In genomic region chr15:65245096-65245849, GRCh38 we compare ENCODE assay signal across 1 cellular context.
A peak's percentile ranks its signal among the peaks of the same experiment; 100 is the strongest.
TF ChIP-seq lines count a peak whose summit lies in the region.

No MANE protein-coding gene starts in this region.

TF ChIP-seq in HepG2, 621 proteins besides CTCF, POLR2A, EP300 and RAD21 (continued from another document):
- TF ChIP-seq SOX13 (IDR thresholded peaks at IDR 0.05) (no peak), SOX13 (CRISPR knock-in tag; conservative IDR thresholded peaks at IDR 0.05 in 1 of 2, IDR thresholded peaks at IDR 0.05 in 1 of 2) (peak in 1 of 2 experiments; percentile 16; a peak in 1 of 4 replicates), BATF2 (CRISPR knock-in tag; IDR thresholded peaks at IDR 0.05) (no peak), CERS6 (CRISPR knock-in tag; IDR thresholded peaks at IDR 0.05) (no peak), LCORL (IDR thresholded peaks at IDR 0.05) (no peak), LCORL (CRISPR knock-in tag; IDR thresholded peaks at IDR 0.05) (peak; percentile 32; the same call in 1 of the 2 replicates), ZNF768 (CRISPR knock-in tag; IDR thresholded peaks at IDR 0.05) (no peak), ATF4 (CRISPR knock-in tag; IDR thresholded peaks at IDR 0.05) (peak in 1 of 2 experiments; percentile 77; a peak in 2 of 4 replicates), ZSCAN5A (CRISPR knock-in tag; IDR thresholded peaks at IDR 0.05; ENCODE audit: borderline replicate concordance) (no peak), FOXM1 (CRISPR knock-in tag; IDR thresholded peaks at IDR 0.05) (no peak), SP1 (IDR thresholded peaks at IDR 0.05) (no peak), SP1 (CRISPR knock-in tag; IDR thresholded peaks at IDR 0.05) (no peak), GTF3A (CRISPR knock-in tag; conservative IDR thresholded peaks at IDR 0.05) (no peak), ATF2 (CRISPR knock-in tag; IDR thresholded peaks at IDR 0.05) (peak; percentile 68; the same call in 1 of the 2 replicates), GMEB2 (CRISPR knock-in tag; IDR thresholded peaks at IDR 0.05; ENCODE audit: low read depth) (no peak), ZNF687 (CRISPR knock-in tag; IDR thresholded peaks at IDR 0.05) (peak; percentile 75), CBX5 (CRISPR knock-in tag; IDR thresholded peaks at IDR 0.05; ENCODE audit: borderline replicate concordance) (0 out of 2 replicates have a peak, but pooled peaks have one; percentile 13), ZNF138 (CRISPR knock-in tag; IDR thresholded peaks at IDR 0.05; ENCODE audit: low read depth) (no peak), ZNF142 (CRISPR knock-in tag; IDR thresholded peaks at IDR 0.05) (no peak)
TF ChIP-seq in HepG2: peak in this region for 44.
